9 cellular contexts compared by ENCODE assay signal in genomic region chr7:140212100-140212881, GRCh38. TPM values are rescaled to one million over a fixed set of nuclear protein-coding genes. Genes with fewer than 3 reads are reported as not detected.
DNase-seq lines count a peak whose midpoint lies in the region; ATAC-seq, FAIRE-seq and TF ChIP-seq lines count a peak whose summit lies in the region.
"Had no signal": no experiment of that assay in that cellular context is flagged by ENCODE, and none has a peak within 500 bp of the region (broad histone marks: within the 10 kb centered on the region; RNA-seq: fewer than 3 reads in every experiment).

No MANE protein-coding gene starts in this region.

- ATAC-seq in GM19467 (IDR thresholded peaks at IDR 0.05; ENCODE audit: unreplicated experiment) (peak; percentile 47), HG03439 (IDR thresholded peaks at IDR 0.05; ENCODE audit: unreplicated experiment) (peak; percentile 57), right cardiac atrium (no peak)

- H4K20me1 ChIP-seq in OCI-LY7 (ENCODE audit: insufficient read depth, low read length) = no peaks in the 10 kb centered on the region

- TF ChIP-seq CTCF in GM10248 (IDR thresholded peaks at IDR 0.05; ENCODE audit: control extremely low read depth, extremely low read depth, low read depth, missing control alignments) = no peak
- no peak for TF ChIP-seq CTCF in bronchial epithelial cell (IDR thresholded peaks at IDR 0.05; ENCODE audit: insufficient read depth, low read length, severe bottlenecking)
- TF ChIP-seq CTCF in OCI-LY7 (conservative IDR thresholded peaks at IDR 0.05; ENCODE audit: low read length) = no peak

- POLR2A ChIA-PET in GM10248 (lab: Yijun Ruan, JAX) (no interaction called here), OCI-LY7 (lab: Charles Lee) (interaction anchor here (0.6 to 1.4 kb wide), 2 partner anchors 13 to 177 kb away, joined by 3 to 6 read pairs; no protein-coding TSS in a partner anchor)

- H3K27me3 ChIP-seq in bronchial epithelial cell (ENCODE audit: control insufficient read depth, insufficient read depth, low read length) (no peaks in the 10 kb centered on the region), right cardiac atrium (ENCODE audit: control insufficient read depth, insufficient read depth) (no peaks in the 10 kb centered on the region)

- no peak for FAIRE-seq in bronchial epithelial cell (lab: Jason Lieb, UNC)

- no peaks in the 10 kb centered on the region for H3K79me2 ChIP-seq in OCI-LY7 (ENCODE audit: insufficient read depth, low read depth, low read length)

- no peaks in the 10 kb centered on the region for H3K9me3 ChIP-seq in OCI-LY7 (ENCODE audit: low read length)
- H3K9me3 ChIP-seq in right cardiac atrium (ENCODE audit: control insufficient read depth, low read length) = no peaks in the 10 kb centered on the region

- no peak overlapping the region for H3K4me2 ChIP-seq in OCI-LY7 (ENCODE audit: low read length)

- H3K4me3 ChIP-seq in bronchial epithelial cell (ENCODE audit: low read depth, low read length) = no peak overlapping the region
- H3K4me3 ChIP-seq in OCI-LY7 (ENCODE audit: low read depth, low read length, poor library complexity, severe bottlenecking) = no peak overlapping the region
- no peak overlapping the region for H3K4me3 ChIP-seq in right cardiac atrium (ENCODE audit: low read length)

- H2AFZ ChIP-seq in OCI-LY7 (ENCODE audit: low read length) = no peak overlapping the region

- no peaks in the 10 kb centered on the region for H3K9me2 ChIP-seq in OCI-LY7 (ENCODE audit: insufficient read depth, low read length)

- CTCF ChIA-PET in GM10248 (lab: Yijun Ruan, JAX) = no interaction called here
- CTCF ChIA-PET in OCI-LY7 (lab: Charles Lee; ENCODE audit: unreplicated experiment) = no interaction called here

- 86% methylated on average over 10 of the region's 10 CpGs for WGBS in right cardiac atrium

- intact Hi-C loops in OCI-LY7 (cut with micrococcal nuclease; ENCODE audit: unreplicated experiment) = no loop called here
- intact Hi-C loops in right cardiac atrium (cut with DNase I) = no loop called here

- peaks cover 30% of the 10 kb centered on the region for H3K4me1 ChIP-seq in OCI-LY7 (ENCODE audit: insufficient read depth, low read length, poor library complexity, severe bottlenecking)
- H3K4me1 ChIP-seq in right cardiac atrium (ENCODE audit: control insufficient read depth, insufficient read depth, low read length) = no peaks in the 10 kb centered on the region

- H3K27ac ChIP-seq in OCI-LY7 (ENCODE audit: low read depth, low read length, poor library complexity, severe bottlenecking) (no peak overlapping the region), right cardiac atrium (ENCODE audit: low read length) (no peak overlapping the region)
- H3K27ac ChIP-seq: VCaP had no signal

- no TSS peak for BruUV-seq in OCI-LY7 (replicated peaks; lab: Mats Ljungman, UMichigan)

- DNase-seq in GM10248 (ENCODE audit: extremely low spot score) (peak; percentile 76), bronchial epithelial cell (ENCODE audit: low read depth) (peak; percentile 96), OCI-LY7 (ENCODE audit: low spot score) (no peak), right cardiac atrium (no peak), SKM-1 treated with dmso at 0.1 percent for 144 hours (lab: John Stamatoyannopoulos, UW; ENCODE audit: unreplicated experiment) (no peak)
- DNase-seq in central memory CD4-positive, alpha-beta T cell = no peak

- no peaks in the 10 kb centered on the region for H3K36me3 ChIP-seq in bronchial epithelial cell (ENCODE audit: control insufficient read depth, insufficient read depth, low read length)
- no peaks in the 10 kb centered on the region for H3K36me3 ChIP-seq in OCI-LY7 (ENCODE audit: insufficient read depth, low read length)

RNA-seq across cellular contexts. Expression of gene KDM7A, which starts 35.5 kb away (rescaled TPM):
- total RNA-seq in bronchial epithelial cell = 14.7 and 22.1 TPM in 2 replicates
- 3.3 and 9.8 TPM in 2 replicates for total RNA-seq in OCI-LY7 (2014; rRNA removed; shearing (Covaris generic))
- total RNA-seq in OCI-LY7 (2022) = 3.3 and 7.7 TPM in 2 replicates
- total RNA-seq in right cardiac atrium = 10 to 100 TPM; 11.5 to 14.8 (median 12.8) TPM
- 4.5 TPM for polyA plus RNA-seq in right cardiac atrium

Comparison
In these comparisons a context has a peak if more than half of its experiments do, and no peak if none do; other contexts are left out.
1. DNase-seq: peak in GM10248 (single experiment) and bronchial epithelial cell (single experiment); none in OCI-LY7 (single experiment), right cardiac atrium (0 of 3), central memory CD4-positive, alpha-beta T cell (single experiment) and SKM-1 treated with dmso at 0.1 percent for 144 hours (single experiment).
2. ATAC-seq: peak in GM19467 (single experiment) and HG03439 (single experiment); none in right cardiac atrium (0 of 2).